9 cellular contexts compared by ENCODE assay signal in the genomic region with DNA sequence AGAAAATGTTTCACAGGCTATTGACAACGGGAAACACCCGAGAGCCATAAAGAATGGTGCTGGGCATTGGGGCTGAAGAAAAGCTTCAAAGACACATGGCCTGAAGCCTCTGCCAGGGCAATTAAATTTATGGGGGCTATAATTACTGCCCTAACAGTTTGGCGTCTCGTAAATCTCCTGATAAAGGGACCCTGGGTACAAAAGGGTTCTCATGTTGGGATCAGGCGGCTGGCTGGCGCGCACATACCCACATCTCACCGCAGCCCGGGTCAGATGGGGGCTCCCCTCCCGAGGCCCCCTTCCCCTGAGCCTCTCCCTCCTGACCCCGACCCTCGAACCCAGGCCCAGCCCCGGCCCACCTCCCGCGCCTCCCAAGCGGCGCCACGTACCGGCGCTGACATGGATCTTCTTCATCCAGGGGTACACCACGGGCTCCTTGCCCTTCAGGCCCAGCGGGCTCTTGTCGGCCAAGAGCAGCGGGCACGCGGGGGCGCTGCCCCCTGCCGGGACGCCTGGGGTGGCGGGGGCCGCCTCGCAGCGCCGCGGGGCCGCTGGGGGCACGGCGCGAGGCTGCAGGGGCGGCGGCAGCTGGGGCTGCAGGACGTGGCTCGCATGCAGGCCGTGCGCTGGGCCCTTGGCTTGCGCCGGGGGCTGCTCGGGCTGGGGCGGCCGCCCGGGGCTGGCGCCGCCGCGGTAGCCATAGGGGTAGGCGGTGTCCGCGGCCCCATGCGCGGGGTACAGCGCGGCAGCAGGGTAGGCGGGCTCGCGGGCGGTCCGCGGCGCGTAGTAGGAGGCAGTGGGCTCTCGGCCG. TPM values are rescaled to one million over a fixed set of nuclear protein-coding genes. Genes with fewer than 3 reads are reported as not detected.
DNase-seq lines count a peak whose midpoint lies in the region; ATAC-seq and TF ChIP-seq lines count a peak whose summit lies in the region.
"Had no signal": no experiment of that assay in that cellular context is flagged by ENCODE, and none has a peak within 500 bp of the region (broad histone marks: within the 10 kb centered on the region; RNA-seq: fewer than 3 reads in every experiment).

No MANE protein-coding gene starts in this region.

- H3K4me3 ChIP-seq in CD4-positive, alpha-beta memory T cell (ENCODE audit: low read length in 2 of 2), result peak overlapping the region in 1 of 2 donors; percentile 49
- peak overlapping the region; percentile 84 to 85 for H3K4me3 ChIP-seq in esophagus (ENCODE audit: low read depth in 1 of 2, low read length in 2 of 2)
- no peak overlapping the region for H3K4me3 ChIP-seq in OCI-LY7 (ENCODE audit: low read depth, low read length, poor library complexity, severe bottlenecking)

- H2AFZ ChIP-seq in OCI-LY7 (ENCODE audit: low read length), result no peak overlapping the region

- peaks cover 34 to 48% of the 10 kb centered on the region in 2 donors for H3K27me3 Mint-ChIP-seq in CD4-positive, alpha-beta memory T cell
- peaks cover 94% of the 10 kb centered on the region for H3K27me3 Mint-ChIP-seq in neural crest cell (ENCODE audit: low read depth)

- no peaks in the 10 kb centered on the region for H3K36me3 Mint-ChIP-seq in CD4-positive, alpha-beta memory T cell
- H3K36me3 Mint-ChIP-seq in neural crest cell (ENCODE audit: low read depth), result peaks cover 3% of the 10 kb centered on the region

- no peak overlapping the region for H3K27ac ChIP-seq in CD4-positive, alpha-beta memory T cell (ENCODE audit: low read depth, low read length)
- H3K27ac ChIP-seq in esophagus (ENCODE audit: low read depth in 2 of 2, low read length in 1 of 2), result peak overlapping the region; percentile 92 to 93
- no peak overlapping the region for H3K27ac ChIP-seq in OCI-LY7 (ENCODE audit: low read depth, low read length, poor library complexity, severe bottlenecking)
- H3K27ac ChIP-seq: dorsolateral prefrontal cortex had no signal

- peak in 1 of 5 donors; percentile 28 for DNase-seq in CD4-positive, alpha-beta memory T cell
- DNase-seq in NCI-H2171 (lab: John Stamatoyannopoulos, UW), result peak; percentile 29
- DNase-seq in neural crest cell (ENCODE audit: low read depth, low spot score), result no peak
- DNase-seq in SW 1271 (lab: John Stamatoyannopoulos, UW), result no peak
- no peak for DNase-seq in OCI-LY7 (ENCODE audit: low spot score)
- DNase-seq in stimulated activated CD4-positive, alpha-beta T cell treated with anti-CD3 and anti-CD28 coated beads, Interleukin-15, amount 100 ng/mL, for 24 hours, result no peak

- H3K9me3 ChIP-seq in CD4-positive, alpha-beta memory T cell (ENCODE audit: control insufficient read depth in 1 of 2, low read length in 2 of 2), result no peaks in the 10 kb centered on the region
- no peaks in the 10 kb centered on the region for H3K9me3 ChIP-seq in esophagus (ENCODE audit: control insufficient read depth in 2 of 2, insufficient read depth in 1 of 2, low read depth in 1 of 2, low read length in 1 of 2)
- no peaks in the 10 kb centered on the region for H3K9me3 ChIP-seq in OCI-LY7 (ENCODE audit: low read length)

- peaks cover 6% of the 10 kb centered on the region for H3K4me1 ChIP-seq in CD4-positive, alpha-beta memory T cell (ENCODE audit: insufficient read depth, low read length)
- H3K4me1 ChIP-seq in esophagus (ENCODE audit: control insufficient read depth in 2 of 2, insufficient read depth in 2 of 2, low read length in 1 of 2) (peaks cover 0 to 3% of the 10 kb centered on the region in 2 donors), OCI-LY7 (ENCODE audit: insufficient read depth, low read length, poor library complexity, severe bottlenecking) (peaks cover 4% of the 10 kb centered on the region)

- 10 to 12% methylated on average over 60 to 72 of the region's 72 CpGs for WGBS in esophagus, 2 donors

- H3K4me1 Mint-ChIP-seq in CD4-positive, alpha-beta memory T cell, result no peaks in the 10 kb centered on the region
- H3K4me1 Mint-ChIP-seq in neural crest cell, result peaks cover 7% of the 10 kb centered on the region

- H3K79me2 ChIP-seq in OCI-LY7 (ENCODE audit: insufficient read depth, low read depth, low read length), result no peaks in the 10 kb centered on the region

- intact Hi-C loops in CD4-positive, alpha-beta memory T cell (cut with micrococcal nuclease), result no loop called here
- intact Hi-C loops in OCI-LY7 (cut with micrococcal nuclease; ENCODE audit: unreplicated experiment), result no loop called here

- H3K27ac Mint-ChIP-seq in CD4-positive, alpha-beta memory T cell, result no peak overlapping the region
- no peak overlapping the region for H3K27ac Mint-ChIP-seq in neural crest cell (ENCODE audit: unreplicated experiment)

- peaks cover 7% of the 10 kb centered on the region for H3K27me3 ChIP-seq in CD4-positive, alpha-beta memory T cell (ENCODE audit: insufficient read depth, low read length)
- H3K27me3 ChIP-seq in esophagus (ENCODE audit: control insufficient read depth in 1 of 2, insufficient read depth in 2 of 2, low read length in 2 of 2), result no peaks in the 10 kb centered on the region

- H3K9me2 ChIP-seq in OCI-LY7 (ENCODE audit: insufficient read depth, low read length), result no peaks in the 10 kb centered on the region

- peak overlapping the region in 7 of 8 donors; percentile 31 to 65 (median 49) for H3K4me3 Mint-ChIP-seq in CD4-positive, alpha-beta memory T cell
- peak overlapping the region; percentile 68 for H3K4me3 Mint-ChIP-seq in neural crest cell

- BruUV-seq in OCI-LY7 (replicated peaks; lab: Mats Ljungman, UMichigan), result no TSS peak

- no peak overlapping the region for H3K4me2 ChIP-seq in OCI-LY7 (ENCODE audit: low read length)

- CTCF ChIA-PET in CD4-positive, alpha-beta memory T cell (lab: Charles Lee; ENCODE audit: partially characterized antibody), result no interaction called here
- CTCF ChIA-PET in OCI-LY7 (lab: Charles Lee; ENCODE audit: unreplicated experiment), result interaction anchor here (1.8 kb wide), 1 partner anchor 20 kb away, joined by 5 read pairs; no protein-coding TSS in a partner anchor

- ATAC-seq in HG03039 (IDR thresholded peaks at IDR 0.05; ENCODE audit: unreplicated experiment), result no peak

- no peaks in the 10 kb centered on the region for H3K9me3 Mint-ChIP-seq in CD4-positive, alpha-beta memory T cell
- H3K9me3 Mint-ChIP-seq in neural crest cell, result no peaks in the 10 kb centered on the region

- no peaks in the 10 kb centered on the region; the same call in 1 of the 2 replicates for H4K20me1 ChIP-seq in OCI-LY7 (ENCODE audit: insufficient read depth, low read length)

- POLR2A ChIA-PET in CD4-positive, alpha-beta memory T cell (lab: Charles Lee; ENCODE audit: partially characterized antibody), result interaction anchor here (1.7 to 1.9 kb wide), 2 partner anchors 33 to 267 kb away, joined by 5 to 6 read pairs; no protein-coding TSS in a partner anchor
- POLR2A ChIA-PET in OCI-LY7 (lab: Charles Lee), result interaction anchor here (0.7 to 1.5 kb wide), 4 partner anchors 10 to 266 kb away, joined by 3 to 5 read pairs (median 4); no protein-coding TSS in a partner anchor

- TF ChIP-seq CTCF in neural crest cell (conservative IDR thresholded peaks at IDR 0.05) (no peak), OCI-LY7 (conservative IDR thresholded peaks at IDR 0.05; ENCODE audit: low read length) (no peak)

- H3K36me3 ChIP-seq in CD4-positive, alpha-beta memory T cell (ENCODE audit: insufficient read depth, low read length), result no peaks in the 10 kb centered on the region
- H3K36me3 ChIP-seq in esophagus (ENCODE audit: control insufficient read depth in 2 of 2, insufficient read depth in 2 of 2, low read length in 1 of 2) (no peaks in the 10 kb centered on the region), OCI-LY7 (ENCODE audit: insufficient read depth, low read length) (no peaks in the 10 kb centered on the region)

RNA-seq across cellular contexts. Expression of a gene that starts 0.6 kb away (rescaled TPM):
- total RNA-seq in CD4-positive, alpha-beta memory T cell, result under 1 TPM in 1 of 2 experiments, not detected in 1; 0.19 TPM
- polyA plus RNA-seq in CD4-positive, alpha-beta memory T cell, result under 1 TPM in 1 of 2 donors, not detected in 1; 0.30 TPM
- polyA plus RNA-seq in esophagus, result 1 to 10 TPM; 7.6 to 8.6 TPM
- total RNA-seq in neural crest cell, result 0.68 and 0.96 TPM in 2 replicates
- 0.75 TPM in 1 of 2 replicates, not detected in the other for total RNA-seq in OCI-LY7 (2014; rRNA removed; shearing (Covaris generic))
- 1.6 and 2.0 TPM in 2 replicates for total RNA-seq in OCI-LY7 (2022)

RNA-seq across cellular contexts. Expression of a gene that starts 13.5 kb away (rescaled TPM):
- total RNA-seq in CD4-positive, alpha-beta memory T cell, result not detected
- polyA plus RNA-seq in CD4-positive, alpha-beta memory T cell, result not detected
- 1 to 10 TPM; 1.7 to 3.5 TPM for polyA plus RNA-seq in esophagus
- total RNA-seq in neural crest cell (3.2 and 4.3 TPM in 2 replicates), OCI-LY7 (2022) (7.4 and 7.9 TPM in 2 replicates)
- 3.4 and 17.5 TPM in 2 replicates for total RNA-seq in OCI-LY7 (2014; rRNA removed; shearing (Covaris generic))

RNA-seq across cellular contexts. Expression of a gene that starts 17.6 kb away (rescaled TPM):
- not detected for total RNA-seq in CD4-positive, alpha-beta memory T cell
- not detected for polyA plus RNA-seq in CD4-positive, alpha-beta memory T cell
- polyA plus RNA-seq in esophagus, result under 1 TPM; 0.19 to 0.69 TPM
- total RNA-seq in neural crest cell, result 1.6 and 2.0 TPM in 2 replicates
- 4.1 and 6.7 TPM in 2 replicates for total RNA-seq in OCI-LY7 (2014; rRNA removed; shearing (Covaris generic))
- 10.2 and 12.0 TPM in 2 replicates for total RNA-seq in OCI-LY7 (2022)
- total RNA-seq: dorsolateral prefrontal cortex had no signal

RNA-seq across cellular contexts. Expression of a gene that starts 22.4 kb away (rescaled TPM):
- not detected for total RNA-seq in CD4-positive, alpha-beta memory T cell
- polyA plus RNA-seq in CD4-positive, alpha-beta memory T cell, result under 1 TPM in 1 of 2 donors, not detected in 1; 0.07 TPM
- 1 to 10 TPM; 3.3 to 4.3 TPM for polyA plus RNA-seq in esophagus
- 10.6 and 11.3 TPM in 2 replicates for total RNA-seq in neural crest cell
- total RNA-seq in OCI-LY7 (2014; rRNA removed; shearing (Covaris generic)), result 0.41 TPM in 1 of 2 replicates, not detected in the other
- 2.6 and 2.7 TPM in 2 replicates for total RNA-seq in OCI-LY7 (2022)

RNA-seq across cellular contexts. Expression of a gene that starts 26.5 kb away (rescaled TPM):
- not detected for total RNA-seq in CD4-positive, alpha-beta memory T cell
- not detected for polyA plus RNA-seq in CD4-positive, alpha-beta memory T cell
- 1 to 10 TPM; 1.5 to 1.8 TPM for polyA plus RNA-seq in esophagus
- total RNA-seq in neural crest cell, result 7.1 and 8.8 TPM in 2 replicates
- total RNA-seq in OCI-LY7 (2014; rRNA removed; shearing (Covaris generic)), result 4.1 and 6.0 TPM in 2 replicates
- total RNA-seq in OCI-LY7 (2022), result 0.42 and 1.2 TPM in 2 replicates
- total RNA-seq: dorsolateral prefrontal cortex had no signal

Comparison
In these comparisons a context has a peak if more than half of its experiments do, and no peak if none do; other contexts are left out.
1. H3K27ac ChIP-seq: peak in esophagus (2 of 2); none in CD4-positive, alpha-beta memory T cell (single experiment) and OCI-LY7 (single experiment).